In genomic region chr10:73873843-73874215, GRCh38 we compare ENCODE assay signal across 8 cellular contexts. TPM values are rescaled to one million over a fixed set of nuclear protein-coding genes. Genes with fewer than 3 reads are reported as not detected.
DNase-seq lines count a peak whose midpoint lies in the region; ATAC-seq and TF ChIP-seq lines count a peak whose summit lies in the region.

No MANE protein-coding gene starts in this region.

- TF ChIP-seq EP300 in stomach (IDR thresholded peaks at IDR 0.05), result no peak

- peak; percentile 19 for DNase-seq in A673 (ENCODE audit: low spot score)
- DNase-seq in right cardiac atrium, result no peak
- no peak for DNase-seq in stomach
- DNase-seq in NK-92 (lab: John Stamatoyannopoulos, UW; ENCODE audit: unreplicated experiment), result no peak
- DNase-seq in NCI-H2171 (lab: John Stamatoyannopoulos, UW), result no peak
- DNase-seq in medulla oblongata (ENCODE audit: extremely low spot score), result no peak

- H3K36me3 ChIP-seq in A673 (ENCODE audit: insufficient read depth, low read length, poor library complexity, severe bottlenecking) (peaks cover 7% of the 10 kb centered on the region), stomach (peaks cover 9 to 25% (median 22%) of the 10 kb centered on the region in 4 donors)

- CTCF ChIA-PET in A673 (lab: Charles Lee), result interaction anchor here (0.6 to 1.0 kb wide), 2 partner anchors 208 to 729 kb away, joined by 3 to 4 read pairs; no protein-coding TSS in a partner anchor

- no peak overlapping the region for H3K27ac ChIP-seq in A673 (ENCODE audit: low read depth, low read length, poor library complexity, severe bottlenecking)
- H3K27ac ChIP-seq in VCaP, result peak overlapping the region; percentile 55; the same call in 1 of the 2 replicates
- H3K27ac ChIP-seq in right cardiac atrium (ENCODE audit: low read length), result no peak overlapping the region
- peak overlapping the region in 4 of 5 donors; percentile 62 to 90 (median 76) for H3K27ac ChIP-seq in stomach

- POLR2A ChIA-PET in A673 (lab: Charles Lee; ENCODE audit: low non-redundant PET), result interaction anchor here (0.6 kb wide), 1 partner anchor 185 kb away, joined by 4 read pairs; no protein-coding TSS in a partner anchor

- ATAC-seq in GM19035 (IDR thresholded peaks at IDR 0.05; ENCODE audit: unreplicated experiment) (peak; percentile 4), right cardiac atrium (peak in 1 of 2 donors; percentile 4)

- H3K4me3 ChIP-seq in A673 (ENCODE audit: low read depth, low read length, poor library complexity, severe bottlenecking) (peak overlapping the region; percentile 71), right cardiac atrium (ENCODE audit: low read length) (peak overlapping the region; percentile 95), stomach (peak overlapping the region; percentile 92 to 99 (median 96))

- H3K4me1 ChIP-seq in A673 (ENCODE audit: insufficient read depth, low read length, poor library complexity, severe bottlenecking) (peaks cover 7% of the 10 kb centered on the region), right cardiac atrium (ENCODE audit: control insufficient read depth, insufficient read depth, low read length) (no peaks in the 10 kb centered on the region), stomach (peaks cover 21 to 75% (median 61%) of the 10 kb centered on the region in 4 donors)

- TF ChIP-seq CTCF in A673 (conservative IDR thresholded peaks at IDR 0.05; ENCODE audit: low read depth, low read length) (no peak), VCaP (conservative IDR thresholded peaks at IDR 0.05) (no peak), stomach (IDR thresholded peaks at IDR 0.05) (no peak)

- intact Hi-C loops in A673 (cut with micrococcal nuclease; ENCODE audit: unreplicated experiment) (no loop called here), right cardiac atrium (cut with DNase I) (no loop called here), stomach (cut with DNase I; ENCODE audit: low total_unique reads) (no loop called here)

- H3K27me3 ChIP-seq in A673 (replicated peaks; ENCODE audit: insufficient read depth, low read depth, low read length, poor library complexity) (no peaks in the 10 kb centered on the region), right cardiac atrium (ENCODE audit: control insufficient read depth, insufficient read depth) (no peaks in the 10 kb centered on the region), stomach (no peaks in the 10 kb centered on the region)

- 2% methylated on average over 39 of the region's 39 CpGs for WGBS in right cardiac atrium
- 0 to 25% (median 1%) methylated on average over 2 to 39 of the region's 39 CpGs; no CpG with 5 or more reads in 1 of the 5 donors for WGBS in stomach, 5 donors

- no peak for TF ChIP-seq POLR2A in stomach (IDR thresholded peaks at IDR 0.05)

- no peaks in the 10 kb centered on the region for H3K9me3 ChIP-seq in A673 (ENCODE audit: low read depth, low read length, poor library complexity, severe bottlenecking)
- H3K9me3 ChIP-seq in right cardiac atrium (ENCODE audit: control insufficient read depth, low read length), result no peaks in the 10 kb centered on the region
- H3K9me3 ChIP-seq in stomach, result no peaks in the 10 kb centered on the region

- BruUV-seq in A673 (replicated peaks; lab: Mats Ljungman, UMichigan), result no TSS peak

RNA-seq across cellular contexts. Expression of gene CAMK2G, which starts 0.5 kb away (rescaled TPM):
- total RNA-seq in A673 (2021) (32.7 and 40.3 TPM in 2 replicates), right cardiac atrium (10 to 100 TPM; 10.0 to 18.2 (median 13.7) TPM), stomach (10 to 100 TPM; 28.8 to 93.3 (median 31.9) TPM)
- polyA plus RNA-seq in right cardiac atrium (7.3 TPM), stomach (10 to 100 TPM in 2 of 3 donors, 1 to 10 TPM in 1; 7.5 to 22.8 (median 11.0) TPM)

RNA-seq across cellular contexts. Expression of gene PLAU, which starts 37.1 kb away (rescaled TPM):
- total RNA-seq in A673 (2021) (6.9 and 8.3 TPM in 2 replicates), right cardiac atrium (1 to 10 TPM; 4.8 to 7.1 (median 5.6) TPM), stomach (10 to 100 TPM in 2 of 5 donors, 1 to 10 TPM in 2, not detected in 1; 5.5 to 16.1 (median 9.3) TPM)
- polyA plus RNA-seq in right cardiac atrium (7.0 TPM), stomach (10 to 100 TPM in 1 of 3 donors, 1 to 10 TPM in 2; 9.6 to 39.5 (median 9.9) TPM)

Comparison
In these comparisons a context has a peak if more than half of its experiments do, and no peak if none do; other contexts are left out.
1. H3K27ac ChIP-seq: peak in VCaP (single experiment) and stomach (4 of 5); none in A673 (single experiment) and right cardiac atrium (single experiment).
2. Peak in every context shown above with its lines, with median percentiles within 50 percentile points of each other: H3K4me3 ChIP-seq.